8 cellular contexts compared by ENCODE assay signal in the genomic region with DNA sequence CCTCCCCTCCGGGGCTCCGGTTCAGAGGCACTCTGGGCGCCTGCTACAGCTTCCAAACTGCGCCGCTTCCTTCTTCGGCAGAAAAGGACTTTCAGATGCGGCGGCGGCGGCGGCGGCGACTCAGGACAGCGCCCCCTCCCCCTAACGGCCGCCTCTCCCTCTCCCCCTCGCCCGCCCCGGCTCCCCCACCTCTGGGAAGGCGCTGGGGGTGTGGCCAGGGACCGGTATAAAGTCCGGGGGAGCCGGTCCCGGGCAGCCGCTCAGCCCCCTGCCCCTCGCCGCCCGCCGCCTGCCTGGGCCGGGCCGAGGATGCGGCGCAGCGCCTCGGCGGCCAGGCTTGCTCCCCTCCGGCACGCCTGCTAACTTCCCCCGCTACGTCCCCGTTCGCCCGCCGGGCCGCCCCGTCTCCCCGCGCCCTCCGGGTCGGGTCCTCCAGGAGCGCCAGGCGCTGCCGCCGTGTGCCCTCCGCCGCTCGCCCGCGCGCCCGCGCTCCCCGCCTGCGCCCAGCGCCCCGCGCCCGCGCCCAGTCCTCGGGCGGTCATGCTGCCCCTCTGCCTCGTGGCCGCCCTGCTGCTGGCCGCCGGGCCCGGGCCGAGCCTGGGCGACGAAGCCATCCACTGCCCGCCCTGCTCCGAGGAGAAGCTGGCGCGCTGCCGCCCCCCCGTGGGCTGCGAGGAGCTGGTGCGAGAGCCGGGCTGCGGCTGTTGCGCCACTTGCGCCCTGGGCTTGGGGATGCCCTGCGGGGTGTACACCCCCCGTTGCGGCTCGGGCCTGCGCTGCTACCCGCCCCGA. TPM values are rescaled to one million over a fixed set of nuclear protein-coding genes. Genes with fewer than 3 reads are reported as not detected.
DNase-seq lines count a peak whose midpoint lies in the region; ATAC-seq and TF ChIP-seq lines count a peak whose summit lies in the region.

A gene (plus strand): TSS at position 255 of the 792 bp plus-strand sequence. CDS start 286 bp downstream, at position 541.

- no peaks in the 10 kb centered on the region for H3K36me3 ChIP-seq in colonic mucosa

- H3K9ac ChIP-seq in colonic mucosa (ENCODE audit: low read depth in 2 of 2, low read length in 2 of 2) = peak within 1 kb of the TSS; percentile 93 to 99

- H3K4me1 ChIP-seq in colonic mucosa = peaks cover 11% of the 10 kb centered on the region

- DNase-seq in NCI-H2196 (lab: John Stamatoyannopoulos, UW; ENCODE audit: unreplicated experiment) (peak; percentile 51), NCI-H2196 treated with DMSO at 0.1 percent for 48 hours (lab: John Stamatoyannopoulos, UW; ENCODE audit: unreplicated experiment) (no peak), NCI-H345 treated with DMSO at 0.1 percent for 48 hours (lab: John Stamatoyannopoulos, UW; ENCODE audit: unreplicated experiment) (peak; percentile 18), colonic mucosa (peak; percentile 86), left colon (peak; percentile 84 to 88)
- DNase-seq in activated CD4-positive, alpha-beta T cell treated with anti-CD3 and anti-CD28 coated beads, Interleukin-2, amount 10 ng/mL, durations not matched to agents 24 days and 14 days = peak; percentile 93
- DNase-seq in stimulated activated CD4-positive, alpha-beta T cell treated with anti-CD3 and anti-CD28 coated beads, Interleukin-2, amount 100 ng/mL, for 24 hours = peak; percentile 74 to 77

- peaks cover 17% of the 10 kb centered on the region for H3K36me3 Mint-ChIP-seq in activated CD4-positive, alpha-beta T cell treated with anti-CD3 and anti-CD28 coated beads, Interleukin-2, amount 10 ng/mL, durations not matched to agents 24 days and 14 days (ENCODE audit: low read depth)

- peak within 1 kb of the TSS; percentile 74 for H3K4me3 ChIP-seq in colonic mucosa

- ATAC-seq in left colon = peak; percentile 67
- ATAC-seq in GM21526 (IDR thresholded peaks at IDR 0.05; ENCODE audit: low FRiP score, unreplicated experiment) = no peak

- H3K27ac ChIP-seq in colonic mucosa = peak within 1 kb of the TSS; percentile 78

- H3K9me3 ChIP-seq in colonic mucosa = no peaks in the 10 kb centered on the region

- no peaks in the 10 kb centered on the region for H3K9me3 Mint-ChIP-seq in activated CD4-positive, alpha-beta T cell treated with anti-CD3 and anti-CD28 coated beads, Interleukin-2, amount 10 ng/mL, durations not matched to agents 24 days and 14 days

- intact Hi-C loops in activated CD4-positive, alpha-beta T cell treated with anti-CD3 and anti-CD28 coated beads, Interleukin-2, amount 10 ng/mL, durations not matched to agents 24 days and 14 days (cut with micrococcal nuclease) = loop anchor here (2.0 kb wide), 1 partner anchor 45 kb away; no protein-coding TSS in a partner anchor
- intact Hi-C loops in colonic mucosa (cut with DNase I) (loop anchor here (5.0 kb wide), 1 partner anchor 34 kb away; no protein-coding TSS in a partner anchor), left colon (cut with DNase I, micrococcal nuclease) (no loop called here)

- H3K27me3 Mint-ChIP-seq in activated CD4-positive, alpha-beta T cell treated with anti-CD3 and anti-CD28 coated beads, Interleukin-2, amount 10 ng/mL, durations not matched to agents 24 days and 14 days = peaks cover 2% of the 10 kb centered on the region

- H3K27me3 ChIP-seq in colonic mucosa = no peaks in the 10 kb centered on the region

- peak; percentile 23 for TF ChIP-seq CTCF in colonic mucosa (IDR thresholded peaks at IDR 0.05)

- peak within 1 kb of the TSS; percentile 89 for H3K27ac Mint-ChIP-seq in activated CD4-positive, alpha-beta T cell treated with anti-CD3 and anti-CD28 coated beads, Interleukin-2, amount 10 ng/mL, durations not matched to agents 24 days and 14 days

- peak within 1 kb of the TSS; percentile 81 for H3K4me3 Mint-ChIP-seq in activated CD4-positive, alpha-beta T cell treated with anti-CD3 and anti-CD28 coated beads, Interleukin-2, amount 10 ng/mL, durations not matched to agents 24 days and 14 days

- peaks cover 54% of the 10 kb centered on the region for H3K4me1 Mint-ChIP-seq in activated CD4-positive, alpha-beta T cell treated with anti-CD3 and anti-CD28 coated beads, Interleukin-2, amount 10 ng/mL, durations not matched to agents 24 days and 14 days

RNA-seq across cellular contexts. Expression of the gene that starts here (rescaled TPM):
- 113 and 117 TPM in 2 replicates for total RNA-seq in activated CD4-positive, alpha-beta T cell treated with anti-CD3 and anti-CD28 coated beads, Interleukin-2, amount 10 ng/mL, durations not matched to agents 24 days and 14 days
- total RNA-seq in colonic mucosa (100 to 1,000 TPM; 182 to 291 TPM), left colon (100 to 1,000 TPM; 148 to 209 TPM)

Comparison
In these comparisons a context has a peak if more than half of its experiments do, and no peak if none do; other contexts are left out.
1. intact Hi-C loops: an anchor here in activated CD4-positive, alpha-beta T cell treated with anti-CD3 and anti-CD28 coated beads, Interleukin-2, amount 10 ng/mL, durations not matched to agents 24 days and 14 days (2.0 kb wide) and colonic mucosa (5.0 kb wide); none called in left colon.